ENCODE assay signal across 24 cellular contexts in genomic region chr4:161827013-161827412, GRCh38.
"Had no signal": no experiment of that assay in that cellular context is flagged by ENCODE, and none has a peak within 500 bp of the region (broad histone marks: within the 10 kb centered on the region; RNA-seq: fewer than 3 reads in every experiment).

No MANE protein-coding gene starts in this region.

- H3K27me3 Mint-ChIP-seq: naive thymus-derived CD4-positive, alpha-beta T cell; natural killer cell treated with Interleukin-12 subunit alpha and Interleukin-12 subunit beta and Interleukin-15 and Interleukin-18, amount 100 ng/mL, for 72 hours; stimulated activated naive CD8-positive, alpha-beta T cell treated with anti-CD3 and anti-CD28 coated beads, Interleukin-15, Interleukin-2, amounts not matched to agents 100 ng/mL and 50 ng/mL, for 24 hours; type B pancreatic cell had no signal

- H3K4me3 Mint-ChIP-seq: naive thymus-derived CD4-positive, alpha-beta T cell; natural killer cell treated with Interleukin-12 subunit alpha and Interleukin-12 subunit beta and Interleukin-15 and Interleukin-18, amount 100 ng/mL, for 72 hours; stimulated activated effector memory CD8-positive, alpha-beta T cell treated with anti-CD3 and anti-CD28 coated beads, Interleukin-12 subunit alpha, Interleukin-12 subunit beta, amount 100 ng/mL, for 72 hours; stimulated activated naive CD8-positive, alpha-beta T cell treated with anti-CD3 and anti-CD28 coated beads, Interleukin-15, Interleukin-2, amounts not matched to agents 100 ng/mL and 50 ng/mL, for 24 hours; type B pancreatic cell had no signal

- DNase-seq: hippocampal formation; left ventricle myocardium inferior; midbrain; mucosa of descending colon; naive thymus-derived CD4-positive, alpha-beta T cell; nucleus accumbens; pancreas; posterior cingulate gyrus; retina; right cardiac atrium; spleen; stimulated activated CD4-positive, alpha-beta T cell treated with anti-CD3 and anti-CD28 coated beads, Interleukin-4, amount 100 ng/mL, for 24 hours; stimulated activated naive CD4-positive, alpha-beta T cell; substantia nigra had no signal

- H3K9me3 Mint-ChIP-seq: stimulated activated naive CD8-positive, alpha-beta T cell treated with anti-CD3 and anti-CD28 coated beads, Interleukin-15, Interleukin-2, amounts not matched to agents 100 ng/mL and 50 ng/mL, for 24 hours; type B pancreatic cell had no signal

- H3K4me3 ChIP-seq: left ventricle myocardium inferior, lung, mucosa of descending colon, pancreas, prostate gland, skin epidermis, spleen, tibial nerve, vagina had no signal

- H3K9me3 ChIP-seq: mucosa of descending colon, pancreas, prostate gland, vagina had no signal

- H3K4me1 ChIP-seq: left ventricle myocardium inferior, pancreas, prostate gland, spleen, tibial nerve, vagina had no signal

- H3K27ac Mint-ChIP-seq: naive thymus-derived CD4-positive, alpha-beta T cell; natural killer cell treated with Interleukin-12 subunit alpha and Interleukin-12 subunit beta and Interleukin-15 and Interleukin-18, amount 100 ng/mL, for 72 hours; stimulated activated effector memory CD8-positive, alpha-beta T cell treated with anti-CD3 and anti-CD28 coated beads, Interleukin-12 subunit alpha, Interleukin-12 subunit beta, amount 100 ng/mL, for 72 hours; stimulated activated naive CD8-positive, alpha-beta T cell treated with anti-CD3 and anti-CD28 coated beads, Interleukin-15, Interleukin-2, amounts not matched to agents 100 ng/mL and 50 ng/mL, for 24 hours; type B pancreatic cell had no signal

- H3K36me3 ChIP-seq: left ventricle myocardium inferior, pancreas, prostate gland, spleen, vagina had no signal

- H3K27ac ChIP-seq: left ventricle myocardium inferior, pancreas, prostate gland, skin epidermis, spleen, tibial nerve, vagina had no signal

- ATAC-seq: mucosa of descending colon; naive thymus-derived CD4-positive, alpha-beta T cell; natural killer cell treated with Interleukin-12 subunit alpha and Interleukin-12 subunit beta and Interleukin-15 and Interleukin-18, amount 100 ng/mL, for 72 hours; pancreas; right cardiac atrium; sciatic nerve; stimulated activated effector memory CD8-positive, alpha-beta T cell treated with anti-CD3 and anti-CD28 coated beads, Interleukin-12 subunit alpha, Interleukin-12 subunit beta, amount 100 ng/mL, for 72 hours had no signal

- H3K36me3 Mint-ChIP-seq: naive thymus-derived CD4-positive, alpha-beta T cell; natural killer cell treated with Interleukin-12 subunit alpha and Interleukin-12 subunit beta and Interleukin-15 and Interleukin-18, amount 100 ng/mL, for 72 hours; stimulated activated effector memory CD8-positive, alpha-beta T cell treated with anti-CD3 and anti-CD28 coated beads, Interleukin-12 subunit alpha, Interleukin-12 subunit beta, amount 100 ng/mL, for 72 hours; type B pancreatic cell had no signal

- FAIRE-seq: pancreas had no signal

- H3K27me3 ChIP-seq: pancreas, spleen, tibial nerve, vagina had no signal

- H3K4me1 Mint-ChIP-seq: naive thymus-derived CD4-positive, alpha-beta T cell; stimulated activated effector memory CD8-positive, alpha-beta T cell treated with anti-CD3 and anti-CD28 coated beads, Interleukin-12 subunit alpha, Interleukin-12 subunit beta, amount 100 ng/mL, for 72 hours had no signal
